In the genomic region with DNA sequence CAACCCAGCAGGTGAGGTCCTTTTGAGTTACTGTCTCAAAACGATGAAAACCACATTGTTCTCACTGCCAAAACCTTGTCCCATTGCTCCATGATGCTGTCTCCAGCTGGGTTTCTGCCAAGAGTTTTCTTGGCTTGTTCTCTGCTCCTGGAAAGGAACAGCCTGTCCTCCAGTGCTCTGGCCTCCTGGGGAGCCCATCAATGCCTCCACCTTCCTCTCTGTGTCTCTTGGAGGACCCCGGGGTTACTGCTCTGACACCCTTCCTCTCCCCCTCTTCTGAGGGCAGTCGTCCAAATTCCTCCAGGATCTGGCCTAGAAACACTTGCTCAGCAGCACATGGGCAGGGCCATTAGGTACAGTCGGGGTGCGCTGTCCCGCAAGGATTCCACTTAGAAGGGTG, we compare ENCODE assay signal across 1 cellular context.
TF ChIP-seq lines count a peak whose summit lies in the region.

No MANE protein-coding gene starts in this region.

TF ChIP-seq in SK-N-SH, 30 proteins besides CTCF, POLR2A, EP300 and RAD21 (continued from another document):
- TF ChIP-seq, protein P1, sequence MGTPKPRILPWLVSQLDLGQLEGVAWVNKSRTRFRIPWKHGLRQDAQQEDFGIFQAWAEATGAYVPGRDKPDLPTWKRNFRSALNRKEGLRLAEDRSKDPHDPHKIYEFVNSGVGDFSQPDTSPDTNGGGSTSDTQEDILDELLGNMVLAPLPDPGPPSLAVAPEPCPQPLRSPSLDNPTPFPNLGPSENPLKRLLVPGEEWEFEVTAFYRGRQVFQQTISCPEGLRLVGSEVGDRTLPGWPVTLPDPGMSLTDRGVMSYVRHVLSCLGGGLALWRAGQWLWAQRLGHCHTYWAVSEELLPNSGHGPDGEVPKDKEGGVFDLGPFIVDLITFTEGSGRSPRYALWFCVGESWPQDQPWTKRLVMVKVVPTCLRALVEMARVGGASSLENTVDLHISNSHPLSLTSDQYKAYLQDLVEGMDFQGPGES (IDR thresholded peaks at IDR 0.05; ENCODE audit: low read depth, low read length): no peak
- TF ChIP-seq, protein P2, sequence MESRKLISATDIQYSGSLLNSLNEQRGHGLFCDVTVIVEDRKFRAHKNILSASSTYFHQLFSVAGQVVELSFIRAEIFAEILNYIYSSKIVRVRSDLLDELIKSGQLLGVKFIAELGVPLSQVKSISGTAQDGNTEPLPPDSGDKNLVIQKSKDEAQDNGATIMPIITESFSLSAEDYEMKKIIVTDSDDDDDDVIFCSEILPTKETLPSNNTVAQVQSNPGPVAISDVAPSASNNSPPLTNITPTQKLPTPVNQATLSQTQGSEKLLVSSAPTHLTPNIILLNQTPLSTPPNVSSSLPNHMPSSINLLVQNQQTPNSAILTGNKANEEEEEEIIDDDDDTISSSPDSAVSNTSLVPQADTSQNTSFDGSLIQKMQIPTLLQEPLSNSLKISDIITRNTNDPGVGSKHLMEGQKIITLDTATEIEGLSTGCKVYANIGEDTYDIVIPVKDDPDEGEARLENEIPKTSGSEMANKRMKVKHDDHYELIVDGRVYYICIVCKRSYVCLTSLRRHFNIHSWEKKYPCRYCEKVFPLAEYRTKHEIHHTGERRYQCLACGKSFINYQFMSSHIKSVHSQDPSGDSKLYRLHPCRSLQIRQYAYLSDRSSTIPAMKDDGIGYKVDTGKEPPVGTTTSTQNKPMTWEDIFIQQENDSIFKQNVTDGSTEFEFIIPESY (IDR thresholded peaks at IDR 0.05; ENCODE audit: borderline replicate concordance, low read depth): no peak
- no peak for TF ChIP-seq FOXJ3 (CRISPR knock-in tag; IDR thresholded peaks at IDR 0.05)
- TF ChIP-seq, protein P3, sequence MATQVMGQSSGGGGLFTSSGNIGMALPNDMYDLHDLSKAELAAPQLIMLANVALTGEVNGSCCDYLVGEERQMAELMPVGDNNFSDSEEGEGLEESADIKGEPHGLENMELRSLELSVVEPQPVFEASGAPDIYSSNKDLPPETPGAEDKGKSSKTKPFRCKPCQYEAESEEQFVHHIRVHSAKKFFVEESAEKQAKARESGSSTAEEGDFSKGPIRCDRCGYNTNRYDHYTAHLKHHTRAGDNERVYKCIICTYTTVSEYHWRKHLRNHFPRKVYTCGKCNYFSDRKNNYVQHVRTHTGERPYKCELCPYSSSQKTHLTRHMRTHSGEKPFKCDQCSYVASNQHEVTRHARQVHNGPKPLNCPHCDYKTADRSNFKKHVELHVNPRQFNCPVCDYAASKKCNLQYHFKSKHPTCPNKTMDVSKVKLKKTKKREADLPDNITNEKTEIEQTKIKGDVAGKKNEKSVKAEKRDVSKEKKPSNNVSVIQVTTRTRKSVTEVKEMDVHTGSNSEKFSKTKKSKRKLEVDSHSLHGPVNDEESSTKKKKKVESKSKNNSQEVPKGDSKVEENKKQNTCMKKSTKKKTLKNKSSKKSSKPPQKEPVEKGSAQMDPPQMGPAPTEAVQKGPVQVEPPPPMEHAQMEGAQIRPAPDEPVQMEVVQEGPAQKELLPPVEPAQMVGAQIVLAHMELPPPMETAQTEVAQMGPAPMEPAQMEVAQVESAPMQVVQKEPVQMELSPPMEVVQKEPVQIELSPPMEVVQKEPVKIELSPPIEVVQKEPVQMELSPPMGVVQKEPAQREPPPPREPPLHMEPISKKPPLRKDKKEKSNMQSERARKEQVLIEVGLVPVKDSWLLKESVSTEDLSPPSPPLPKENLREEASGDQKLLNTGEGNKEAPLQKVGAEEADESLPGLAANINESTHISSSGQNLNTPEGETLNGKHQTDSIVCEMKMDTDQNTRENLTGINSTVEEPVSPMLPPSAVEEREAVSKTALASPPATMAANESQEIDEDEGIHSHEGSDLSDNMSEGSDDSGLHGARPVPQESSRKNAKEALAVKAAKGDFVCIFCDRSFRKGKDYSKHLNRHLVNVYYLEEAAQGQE (IDR thresholded peaks at IDR 0.05; ENCODE audit: low read depth, low read length): no peak
- TF ChIP-seq EZH2phosphoT487 (IDR thresholded peaks at IDR 0.05; ENCODE audit: borderline replicate concordance, low read depth): no peak
- TF ChIP-seq TEAD4 (IDR thresholded peaks at IDR 0.05; ENCODE audit: borderline replicate concordance, insufficient read depth): no peak
- TF ChIP-seq TCF12 (IDR thresholded peaks at IDR 0.05): no peak
- no peak for TF ChIP-seq YY1 (IDR thresholded peaks at IDR 0.05; ENCODE audit: low read depth)
- TF ChIP-seq, protein P4, sequence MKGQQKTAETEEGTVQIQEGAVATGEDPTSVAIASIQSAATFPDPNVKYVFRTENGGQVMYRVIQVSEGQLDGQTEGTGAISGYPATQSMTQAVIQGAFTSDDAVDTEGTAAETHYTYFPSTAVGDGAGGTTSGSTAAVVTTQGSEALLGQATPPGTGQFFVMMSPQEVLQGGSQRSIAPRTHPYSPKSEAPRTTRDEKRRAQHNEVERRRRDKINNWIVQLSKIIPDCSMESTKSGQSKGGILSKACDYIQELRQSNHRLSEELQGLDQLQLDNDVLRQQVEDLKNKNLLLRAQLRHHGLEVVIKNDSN (IDR thresholded peaks at IDR 0.05; ENCODE audit: borderline replicate concordance, low read depth): no peak
- no peak for TF ChIP-seq SIN3A (IDR thresholded peaks at IDR 0.05; ENCODE audit: borderline replicate concordance, low read depth, low read length)
- TF ChIP-seq FOSL2 (IDR thresholded peaks at IDR 0.05; ENCODE audit: borderline replicate concordance, low read depth): no peak
- no peak for TF ChIP-seq MXI1 (IDR thresholded peaks at IDR 0.05; ENCODE audit: low read depth, low read length)
- no peak for TF ChIP-seq POLR2AphosphoS5 (IDR thresholded peaks at IDR 0.05; ENCODE audit: low read depth, low read length)
- TF ChIP-seq RFX5 (IDR thresholded peaks at IDR 0.05; ENCODE audit: low read length): no peak
- no peak for TF ChIP-seq MEF2A (IDR thresholded peaks at IDR 0.05; ENCODE audit: borderline replicate concordance, low read depth)
TF ChIP-seq in SK-N-SH: peak in this region for 0.
